24 cellular contexts compared by ENCODE assay signal in the genomic region with DNA sequence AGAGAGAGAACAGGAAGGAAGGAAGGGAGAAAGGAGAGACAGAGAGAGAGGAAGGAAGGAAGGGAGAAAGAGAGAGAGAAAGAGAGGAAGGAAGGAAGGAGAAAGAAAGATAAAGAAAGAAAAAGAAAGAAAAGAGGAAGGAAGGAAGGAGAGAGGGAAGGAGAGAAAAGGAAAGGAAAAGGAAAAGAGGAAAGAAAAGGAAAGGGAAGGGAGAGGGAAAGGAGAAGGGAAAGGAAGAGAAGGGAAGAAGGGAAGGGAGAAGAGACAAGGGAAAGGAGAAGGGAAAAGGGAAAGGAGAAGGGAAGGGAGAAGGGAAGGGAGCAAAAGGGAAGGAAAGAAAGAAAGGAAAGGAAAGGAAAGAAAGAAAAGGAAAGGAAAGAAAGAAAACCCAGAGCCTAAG.
DNase-seq lines count a peak whose midpoint lies in the region; ATAC-seq, FAIRE-seq and TF ChIP-seq lines count a peak whose summit lies in the region.
"Had no signal": no experiment of that assay in that cellular context is flagged by ENCODE, and none has a peak within 500 bp of the region (broad histone marks: within the 10 kb centered on the region; RNA-seq: fewer than 3 reads in every experiment).

No MANE protein-coding gene starts in this region.

- H3K4me1 ChIP-seq in HepG2 (ENCODE audit: insufficient read depth, low read length), result no peaks in the 10 kb centered on the region
- no peaks in the 10 kb centered on the region for H3K4me1 ChIP-seq in right lobe of liver
- no peaks in the 10 kb centered on the region for H3K4me1 ChIP-seq in prostate gland (replicated peaks)
- H3K4me1 ChIP-seq: A549; BLaER1 treated with 17β-estradiol and CSF1 and Interleukin-3, amounts not matched to agents 10 nM and 100 nM had no signal

- no peaks in the 10 kb centered on the region for H3K4me1 Mint-ChIP-seq in activated T-helper 17 cell treated with anti-CD3 and anti-CD28 coated beads, Interleukin-2, amount 50 U/mL, for 72 hours
- H3K4me1 Mint-ChIP-seq in nephron progenitor cell, result peaks cover 4% of the 10 kb centered on the region
- H3K4me1 Mint-ChIP-seq: CD14-positive monocyte; CD8-positive, alpha-beta memory T cell had no signal

- H3K9me3 ChIP-seq in HepG2 (ENCODE audit: low read length) (no peaks in the 10 kb centered on the region), right lobe of liver (no peaks in the 10 kb centered on the region), prostate gland (no peaks in the 10 kb centered on the region)
- H3K9me3 ChIP-seq: A549; BE2C; BLaER1 treated with 17β-estradiol and CSF1 and Interleukin-3, amounts not matched to agents 10 nM and 100 nM had no signal

- no peaks in the 10 kb centered on the region for H3K9me3 Mint-ChIP-seq in activated T-helper 17 cell treated with anti-CD3 and anti-CD28 coated beads, Interleukin-2, amount 50 U/mL, for 72 hours
- H3K9me3 Mint-ChIP-seq in nephron progenitor cell, result no peaks in the 10 kb centered on the region
- H3K9me3 Mint-ChIP-seq: CD4-positive, alpha-beta T cell; CD8-positive, alpha-beta memory T cell; GM23338; H9 had no signal

- H3K4me3 ChIP-seq in HepG2 (replicated peaks in 1 of 3; ENCODE audit: insufficient read depth in 1 of 3, low read depth in 2 of 3, low read length in 3 of 3) (no peak overlapping the region), right lobe of liver (no peak overlapping the region), prostate gland (no peak overlapping the region)
- H3K4me3 ChIP-seq: A549; BLaER1 treated with 17β-estradiol and CSF1 and Interleukin-3, amounts not matched to agents 10 nM and 100 nM; GM12878; GM23338 had no signal

- no peaks in the 10 kb centered on the region for H3K27me3 ChIP-seq in HepG2 (ENCODE audit: control insufficient read depth in 1 of 2, insufficient read depth in 2 of 2, low read length in 2 of 2)
- H3K27me3 ChIP-seq in right lobe of liver, result no peaks in the 10 kb centered on the region
- H3K27me3 ChIP-seq in prostate gland (replicated peaks; ENCODE audit: insufficient read depth), result no peaks in the 10 kb centered on the region
- H3K27me3 ChIP-seq: BE2C; BLaER1 treated with 17β-estradiol and CSF1 and Interleukin-3, amounts not matched to agents 10 nM and 100 nM had no signal

- no peak overlapping the region for H2AFZ ChIP-seq in HepG2 (ENCODE audit: low read length)
- H2AFZ ChIP-seq: GM23338 had no signal

- CTCF ChIA-PET in HepG2 (lab: Yijun Ruan, JAX; ENCODE audit: low intra/inter-chr PET ratio, low total read pairs), result no interaction called here

- TF ChIP-seq EP300 in HepG2 (IDR thresholded peaks at IDR 0.05; ENCODE audit: low read depth in 2 of 2, low read length in 2 of 2), result no peak
- TF ChIP-seq EP300 in HepG2 (CRISPR knock-in tag; IDR thresholded peaks at IDR 0.05; ENCODE audit: borderline replicate concordance), result no peak

- H3K27ac Mint-ChIP-seq in activated T-helper 17 cell treated with anti-CD3 and anti-CD28 coated beads, Interleukin-2, amount 50 U/mL, for 72 hours, result peak overlapping the region; percentile 19
- peak overlapping the region; percentile 61 for H3K27ac Mint-ChIP-seq in nephron progenitor cell
- H3K27ac Mint-ChIP-seq: CD4-positive, alpha-beta T cell; GM23338; H9 had no signal

- intact Hi-C loops in HepG2 (cut with micrococcal nuclease; ENCODE audit: unreplicated experiment), result no loop called here
- intact Hi-C loops in right lobe of liver (cut with DNase I), result no loop called here
- intact Hi-C loops in prostate gland (cut with DNase I), result no loop called here

- H3K27me3 Mint-ChIP-seq in activated T-helper 17 cell treated with anti-CD3 and anti-CD28 coated beads, Interleukin-2, amount 50 U/mL, for 72 hours, result no peaks in the 10 kb centered on the region
- peaks cover 5% of the 10 kb centered on the region for H3K27me3 Mint-ChIP-seq in nephron progenitor cell (ENCODE audit: low read depth, poor library complexity)
- H3K27me3 Mint-ChIP-seq: CD4-positive, alpha-beta T cell had no signal

- H3K27ac ChIP-seq in HepG2 (ENCODE audit: extremely low read length, insufficient read depth, low read length), result no peak overlapping the region
- no peak overlapping the region for H3K27ac ChIP-seq in right lobe of liver
- H3K27ac ChIP-seq in prostate gland, result no peak overlapping the region
- H3K27ac ChIP-seq: A549; BLaER1 treated with 17β-estradiol and CSF1 and Interleukin-3, amounts not matched to agents 10 nM and 100 nM had no signal

- no TSS peak for BruUV-seq in HepG2 (replicated peaks; lab: Mats Ljungman, UMichigan)

- POLR2A ChIA-PET in HepG2 (lab: Yijun Ruan, JAX), result no interaction called here

- no peaks in the 10 kb centered on the region for H3K79me2 ChIP-seq in HepG2 (ENCODE audit: insufficient read depth, low read length)

- H4K20me1 ChIP-seq in HepG2 (ENCODE audit: insufficient read depth, low read length), result no peaks in the 10 kb centered on the region
- H4K20me1 ChIP-seq: BLaER1 treated with 17β-estradiol and CSF1 and Interleukin-3, amounts not matched to agents 10 nM and 100 nM had no signal

- no peaks in the 10 kb centered on the region for H3K36me3 ChIP-seq in HepG2 (replicated peaks in 1 of 2; ENCODE audit: control insufficient read depth in 1 of 2, insufficient read depth in 2 of 2, low read length in 2 of 2)
- no peaks in the 10 kb centered on the region for H3K36me3 ChIP-seq in right lobe of liver
- H3K36me3 ChIP-seq in prostate gland, result no peaks in the 10 kb centered on the region
- H3K36me3 ChIP-seq: BE2C had no signal

- no peak overlapping the region for H3K4me2 ChIP-seq in HepG2 (ENCODE audit: low read depth, low read length)
- H3K4me2 ChIP-seq: A549; BLaER1 treated with 17β-estradiol and CSF1 and Interleukin-3, amounts not matched to agents 10 nM and 100 nM; GM23338 had no signal

- TF ChIP-seq CTCF in HepG2 (CRISPR knock-in tag; IDR thresholded peaks at IDR 0.05), result no peak
- TF ChIP-seq CTCF in right lobe of liver (IDR thresholded peaks at IDR 0.05), result no peak
- TF ChIP-seq CTCF in nephron progenitor cell (IDR thresholded peaks at IDR 0.05), result no peak
- no peak for TF ChIP-seq CTCF in prostate gland (IDR thresholded peaks at IDR 0.05)

- H3K36me3 Mint-ChIP-seq in activated T-helper 17 cell treated with anti-CD3 and anti-CD28 coated beads, Interleukin-2, amount 50 U/mL, for 72 hours (ENCODE audit: low read depth), result no peaks in the 10 kb centered on the region
- H3K36me3 Mint-ChIP-seq in nephron progenitor cell (ENCODE audit: low read depth), result no peaks in the 10 kb centered on the region

- H3K4me3 Mint-ChIP-seq in activated T-helper 17 cell treated with anti-CD3 and anti-CD28 coated beads, Interleukin-2, amount 50 U/mL, for 72 hours, result no peak overlapping the region
- H3K4me3 Mint-ChIP-seq in nephron progenitor cell, result no peak overlapping the region
- H3K4me3 Mint-ChIP-seq: CD14-positive monocyte; CD4-positive, alpha-beta T cell; CD8-positive, alpha-beta memory T cell; GM23338; H9 had no signal

- no peak for TF ChIP-seq POLR2A in HepG2 (IDR thresholded peaks at IDR 0.05; ENCODE audit: insufficient read depth in 1 of 2, low read depth in 2 of 2, low read length in 2 of 2)
- no peak for TF ChIP-seq POLR2A in right lobe of liver (IDR thresholded peaks at IDR 0.05)
- no peak for TF ChIP-seq POLR2A in prostate gland (IDR thresholded peaks at IDR 0.05)

- no peak overlapping the region for H3K9ac ChIP-seq in HepG2 (ENCODE audit: insufficient read depth, low read depth, low read length)
- H3K9ac ChIP-seq: BLaER1 treated with 17β-estradiol and CSF1 and Interleukin-3, amounts not matched to agents 10 nM and 100 nM had no signal

- in situ Hi-C loops in HepG2 (cut with HindIII; ENCODE audit: extremely low pct_ligation_motif_present, low pct_unique_long_range_greater_than_20kb), result no loop called here

- no peak for TF ChIP-seq RAD21 in HepG2 (CRISPR knock-in tag; IDR thresholded peaks at IDR 0.05)

- DNase-seq in HepG2 (ENCODE audit: low spot score), result no peak
- no peak for DNase-seq in right lobe of liver
- DNase-seq in nephron progenitor cell, result no peak
- DNase-seq in prostate gland (ENCODE audit: low spot score), result no peak
- DNase-seq: 8988T; ACHN; AML-193; BE2C; CD4-positive, alpha-beta T cell; CD8-positive, alpha-beta memory T cell; DMS 273 treated with DMSO at 0.1 percent for 48 hours; DMS79; EL; GDM1; H9 had no signal

- no peak for ATAC-seq in HepG2
- no peak for ATAC-seq in right lobe of liver
- ATAC-seq in activated T-helper 17 cell treated with anti-CD3 and anti-CD28 coated beads, Interleukin-2, amount 50 U/mL, for 72 hours (replicated peaks), result no peak
- ATAC-seq in GM21737 (IDR thresholded peaks at IDR 0.05; ENCODE audit: unreplicated experiment), result no peak
- ATAC-seq: A549, GM12878, GM23338, HCT116 had no signal

- no peak for FAIRE-seq in HepG2 (lab: Jason Lieb, UNC)
- FAIRE-seq: A549, GM12878, GM19239 had no signal
